10 cellular contexts compared by ENCODE assay signal in the genomic region with DNA sequence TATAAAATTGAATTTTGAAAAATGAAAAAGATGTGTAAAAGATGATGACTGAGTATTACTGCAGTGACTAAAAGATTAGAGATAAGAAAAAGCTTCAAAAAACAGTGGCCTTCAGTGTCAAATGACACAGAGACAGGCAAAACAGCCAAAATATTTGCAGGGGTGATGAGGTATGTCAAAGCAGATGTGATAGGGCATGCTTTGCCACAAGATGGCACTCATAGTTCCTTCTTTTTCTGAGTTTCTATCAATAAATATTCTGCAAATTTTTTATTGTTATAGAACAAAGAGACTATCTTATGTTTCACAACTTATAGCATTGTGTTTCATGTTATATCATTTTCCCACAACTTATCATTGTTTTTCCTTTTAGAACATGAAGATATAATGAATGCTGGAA.
DNase-seq lines count a peak whose midpoint lies in the region; ATAC-seq and TF ChIP-seq lines count a peak whose summit lies in the region.
"Had no signal": no experiment of that assay in that cellular context is flagged by ENCODE, and none has a peak within 500 bp of the region (broad histone marks: within the 10 kb centered on the region; RNA-seq: fewer than 3 reads in every experiment).

No MANE protein-coding gene starts in this region.

- dilution Hi-C loops in IMR-90 (cut with HindIII; ENCODE audit: low sequenced_read_pairs, unreplicated experiment): no loop called here

- no peak overlapping the region for H3K9ac ChIP-seq in IMR-90 (ENCODE audit: low read depth, low read length)

- ATAC-seq in IMR-90 (ENCODE audit: low read depth) (peak; percentile 53), HG02852 (IDR thresholded peaks at IDR 0.05; ENCODE audit: unreplicated experiment) (no peak)
- ATAC-seq: T-helper 17 cell had no signal

- no peak overlapping the region for H2BK20ac ChIP-seq in IMR-90 (ENCODE audit: low read depth, low read length)

- H3K4me3 ChIP-seq in IMR-90 (ENCODE audit: insufficient read depth, low read depth, low read length) (no peak overlapping the region), WERI-Rb-1 (ENCODE audit: low read depth, low read length) (no peak overlapping the region), thyroid gland (replicated peaks in 1 of 3) (no peak overlapping the region)

- H3K9me3 ChIP-seq in IMR-90 (ENCODE audit: control insufficient read depth, insufficient read depth, low read length) (no peaks in the 10 kb centered on the region), WERI-Rb-1 (ENCODE audit: severe bottlenecking) (no peaks in the 10 kb centered on the region), thyroid gland (no peaks in the 10 kb centered on the region)

- no peaks in the 10 kb centered on the region for H3K4me1 ChIP-seq in IMR-90 (ENCODE audit: control insufficient read depth, insufficient read depth, low read length)
- no peaks in the 10 kb centered on the region for H3K4me1 ChIP-seq in thyroid gland

- H3K56ac ChIP-seq in IMR-90 (ENCODE audit: extremely low read depth, insufficient read depth, low read length): no peak overlapping the region

- no peaks in the 10 kb centered on the region for H3K36me3 ChIP-seq in IMR-90 (ENCODE audit: control insufficient read depth, insufficient read depth, low read length)
- H3K36me3 ChIP-seq in WERI-Rb-1: no peaks in the 10 kb centered on the region
- H3K36me3 ChIP-seq in thyroid gland: no peaks in the 10 kb centered on the region

- BruUV-seq in IMR-90 (replicated peaks; lab: Mats Ljungman, UMichigan): no TSS peak

- no peaks in the 10 kb centered on the region for H3K79me1 ChIP-seq in IMR-90 (ENCODE audit: low read depth in 1 of 2, low read length in 2 of 2)

- no peak overlapping the region for H4K8ac ChIP-seq in IMR-90 (ENCODE audit: low read depth in 2 of 2, low read length in 2 of 2)

- in situ Hi-C loops in IMR-90 (cut with MboI; ENCODE audit: low sequenced_read_pairs): no loop called here

- H2BK120ac ChIP-seq in IMR-90 (ENCODE audit: low read depth, low read length): no peak overlapping the region

- DNase-seq in DMS53 treated with DMSO at 0.1 percent for 48 hours (lab: John Stamatoyannopoulos, UW; ENCODE audit: unreplicated experiment) (peak; percentile 5), IMR-90 (peak; percentile 12), WERI-Rb-1 (no peak), kidney glomerular epithelial cell (lab: John Stamatoyannopoulos, UW) (peak; percentile 5), thyroid gland (no peak), SHP77 (lab: John Stamatoyannopoulos, UW) (no peak), NK-92 (lab: John Stamatoyannopoulos, UW; ENCODE audit: unreplicated experiment) (no peak)
- DNase-seq: midbrain, T-helper 17 cell had no signal

- TF ChIP-seq POLR2A in IMR-90 (IDR thresholded peaks at IDR 0.05; ENCODE audit: low read depth, low read length): no peak
- TF ChIP-seq POLR2A in thyroid gland (IDR thresholded peaks at IDR 0.05): no peak

- no peaks in the 10 kb centered on the region for H3K9me1 ChIP-seq in IMR-90 (ENCODE audit: insufficient read depth, low read length)

- H2BK5ac ChIP-seq in IMR-90 (ENCODE audit: low read depth, low read length, poor library complexity, severe bottlenecking): no peak overlapping the region

- H2AK5ac ChIP-seq in IMR-90 (ENCODE audit: low read depth, low read length): no peak overlapping the region

- POLR2A ChIA-PET in IMR-90 (lab: Charles Lee; ENCODE audit: unreplicated experiment): no interaction called here

- no peak overlapping the region for H4K5ac ChIP-seq in IMR-90 (ENCODE audit: low read depth, low read length)

- intact Hi-C loops in IMR-90 (cut with micrococcal nuclease): loop anchor here (5.0 kb wide), 4 partner anchors 251 to 456 kb away; no protein-coding TSS in a partner anchor
- intact Hi-C loops in thyroid gland (cut with DNase I): no loop called here

- no peak overlapping the region for H4K91ac ChIP-seq in IMR-90 (ENCODE audit: insufficient read depth, low read depth, low read length)

- H3K18ac ChIP-seq in IMR-90 (ENCODE audit: low read depth, low read length): no peak overlapping the region

- H3K27ac ChIP-seq in IMR-90 (ENCODE audit: insufficient read depth, low read length) (no peak overlapping the region), WERI-Rb-1 (no peak overlapping the region), thyroid gland (no peak overlapping the region)

- H4K20me1 ChIP-seq in IMR-90 (ENCODE audit: insufficient read depth, low read length): no peaks in the 10 kb centered on the region

- TF ChIP-seq RAD21 in IMR-90 (IDR thresholded peaks at IDR 0.05; ENCODE audit: low read length): peak; percentile 29; the same call in 1 of the 2 replicates

- no peaks in the 10 kb centered on the region for H3K27me3 ChIP-seq in IMR-90 (ENCODE audit: control insufficient read depth, insufficient read depth, low read length)
- H3K27me3 ChIP-seq in WERI-Rb-1 (ENCODE audit: insufficient read depth, low read depth, severe bottlenecking): peaks cover 34% of the 10 kb centered on the region
- no peaks in the 10 kb centered on the region for H3K27me3 ChIP-seq in thyroid gland

- CTCF ChIA-PET in IMR-90 (lab: Yijun Ruan, JAX): no interaction called here

- no peak overlapping the region for H2AFZ ChIP-seq in IMR-90 (replicated peaks; ENCODE audit: low read length, poor library complexity)

- H2AK9ac ChIP-seq in IMR-90 (replicated peaks; ENCODE audit: low read depth, low read length, poor library complexity): no peak overlapping the region

- no peak overlapping the region for H2BK15ac ChIP-seq in IMR-90 (ENCODE audit: low read depth, low read length)

- no peak overlapping the region for H3K14ac ChIP-seq in IMR-90 (replicated peaks; ENCODE audit: low read depth, low read length)

- TF ChIP-seq CTCF in IMR-90 (conservative IDR thresholded peaks at IDR 0.05; ENCODE audit: low read depth, low read length) (peak; percentile 29), WERI-Rb-1 (IDR thresholded peaks at IDR 0.05; ENCODE audit: low read depth, low read length) (peak; percentile 36), thyroid gland (IDR thresholded peaks at IDR 0.05) (no peak)

- H3K23ac ChIP-seq in IMR-90 (ENCODE audit: low read depth, low read length): no peak overlapping the region

- no peak overlapping the region for H3K4me2 ChIP-seq in IMR-90 (ENCODE audit: low read depth, low read length)

- H3K4ac ChIP-seq in IMR-90 (ENCODE audit: low read depth, low read length): no peak overlapping the region

TF ChIP-seq in IMR-90, 13 proteins besides CTCF, POLR2A, EP300 and RAD21:
- TF ChIP-seq, protein P1, sequence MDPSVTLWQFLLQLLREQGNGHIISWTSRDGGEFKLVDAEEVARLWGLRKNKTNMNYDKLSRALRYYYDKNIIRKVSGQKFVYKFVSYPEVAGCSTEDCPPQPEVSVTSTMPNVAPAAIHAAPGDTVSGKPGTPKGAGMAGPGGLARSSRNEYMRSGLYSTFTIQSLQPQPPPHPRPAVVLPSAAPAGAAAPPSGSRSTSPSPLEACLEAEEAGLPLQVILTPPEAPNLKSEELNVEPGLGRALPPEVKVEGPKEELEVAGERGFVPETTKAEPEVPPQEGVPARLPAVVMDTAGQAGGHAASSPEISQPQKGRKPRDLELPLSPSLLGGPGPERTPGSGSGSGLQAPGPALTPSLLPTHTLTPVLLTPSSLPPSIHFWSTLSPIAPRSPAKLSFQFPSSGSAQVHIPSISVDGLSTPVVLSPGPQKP (IDR thresholded peaks at IDR 0.05; ENCODE audit: borderline replicate concordance, low read depth, low read length): no peak
- peak; percentile 26; the same call in 1 of the 2 replicates for TF ChIP-seq SMC3 (IDR thresholded peaks at IDR 0.05; ENCODE audit: low read depth, low read length)
- TF ChIP-seq RFX5 (IDR thresholded peaks at IDR 0.05; ENCODE audit: low read depth, low read length): no peak
- TF ChIP-seq RCOR1 (IDR thresholded peaks at IDR 0.05; ENCODE audit: insufficient replicate concordance, low read length): no peak
- no peak for TF ChIP-seq NFE2L2 (IDR thresholded peaks at IDR 0.05; ENCODE audit: low read depth, low read length)

Comparison
In these comparisons a context has a peak if more than half of its experiments do, and no peak if none do; other contexts are left out.
1. DNase-seq: peak in DMS53 treated with DMSO at 0.1 percent for 48 hours (single experiment), IMR-90 (single experiment) and kidney glomerular epithelial cell (single experiment); none in WERI-Rb-1 (single experiment), thyroid gland (0 of 2), SHP77 (0 of 2) and NK-92 (single experiment).
2. CTCF ChIP-seq: peak in IMR-90 (single experiment) and WERI-Rb-1 (single experiment); none in thyroid gland (0 of 6).